19 cellular contexts compared by ENCODE assay signal in genomic region chr1:22257286-22258275, GRCh38.
DNase-seq lines count a peak whose midpoint lies in the region; ATAC-seq and TF ChIP-seq lines count a peak whose summit lies in the region.
"Had no signal": no experiment of that assay in that cellular context is flagged by ENCODE, and none has a peak within 500 bp of the region (broad histone marks: within the 10 kb centered on the region; RNA-seq: fewer than 3 reads in every experiment).

No MANE protein-coding gene starts in this region.

- H3K4me3 ChIP-seq in left lung = no peak overlapping the region
- H3K4me3 ChIP-seq in upper lobe of left lung = no peak overlapping the region
- H3K4me3 ChIP-seq: HAP-1, left ventricle myocardium inferior, vagina had no signal

- H3K36me3 ChIP-seq in left lung (no peaks in the 10 kb centered on the region), upper lobe of left lung (no peaks in the 10 kb centered on the region)
- H3K36me3 ChIP-seq: HAP-1, left ventricle myocardium inferior, vagina had no signal

- TF ChIP-seq EP300 in upper lobe of left lung (IDR thresholded peaks at IDR 0.05) = peak in 1 of 4 donors; percentile 52

- peak; percentile 30 for ATAC-seq in left lung
- no peak for ATAC-seq in upper lobe of left lung (ENCODE audit: low FRiP score in 2 of 2)
- ATAC-seq in GM19455 (IDR thresholded peaks at IDR 0.05; ENCODE audit: unreplicated experiment) = no peak
- ATAC-seq in GM19397 (IDR thresholded peaks at IDR 0.05; ENCODE audit: unreplicated experiment) = no peak
- ATAC-seq: activated CD8-positive, alpha-beta memory T cell treated with anti-CD3 and anti-CD28 coated beads, Interleukin-2, amount 10 ng/mL, durations not matched to agents 7 days and 5 days; natural killer cell treated with Interleukin-12 subunit alpha and Interleukin-12 subunit beta and Interleukin-15 and Interleukin-18, amount 100 ng/mL, for 72 hours; stimulated activated naive CD8-positive, alpha-beta T cell treated with anti-CD3 and anti-CD28 coated beads, Interleukin-15, Interleukin-2, amounts not matched to agents 100 U/mL and 50 U/mL, for 24 hours had no signal

- DNase-seq in NCI-H345 (lab: John Stamatoyannopoulos, UW) = peak; percentile 23
- no peak for DNase-seq in NCI-H345 treated with DMSO at 0.1 percent for 48 hours (lab: John Stamatoyannopoulos, UW; ENCODE audit: unreplicated experiment)
- peak; percentile 29 for DNase-seq in NCI-H774 (lab: John Stamatoyannopoulos, UW)
- DNase-seq in left lung = peak in 1 of 2 donors; percentile 65
- DNase-seq in upper lobe of left lung = peak in 1 of 2 donors; percentile 58
- no peak for DNase-seq in DMS 273 (lab: John Stamatoyannopoulos, UW; ENCODE audit: unreplicated experiment)
- DNase-seq: activated CD4-positive, alpha-beta T cell treated with anti-CD3 and anti-CD28 coated beads for 1 hour; activated CD8-positive, alpha-beta memory T cell treated with anti-CD3 and anti-CD28 coated beads, Interleukin-2, amount 10 ng/mL, durations not matched to agents 7 days and 5 days; activated effector memory CD4-positive, alpha-beta T cell treated with anti-CD3 and anti-CD28 coated beads, Interleukin-2, amount 50 U/mL, for 16 hours; amygdala; foreskin fibroblast; left ventricle myocardium inferior; stimulated activated CD4-positive, alpha-beta T cell treated with anti-CD3 and anti-CD28 coated beads, Interleukin-12 subunit alpha, Interleukin-12 subunit beta, amount 100 ng/mL, for 4 hours; stimulated activated naive CD8-positive, alpha-beta T cell treated with anti-CD3 and anti-CD28 coated beads, Interleukin-15, Interleukin-2, amounts not matched to agents 100 U/mL and 50 U/mL, for 24 hours had no signal

- H3K27ac ChIP-seq in left lung (peak overlapping the region; percentile 39 to 46), upper lobe of left lung (peak overlapping the region; percentile 54 to 73 (median 68))
- H3K27ac ChIP-seq: left ventricle myocardium inferior, vagina had no signal

- TF ChIP-seq CTCF in left lung (IDR thresholded peaks at IDR 0.05) (no peak), upper lobe of left lung (IDR thresholded peaks at IDR 0.05) (no peak)

- H3K9me3 ChIP-seq in left lung = no peaks in the 10 kb centered on the region
- no peaks in the 10 kb centered on the region for H3K9me3 ChIP-seq in upper lobe of left lung
- H3K9me3 ChIP-seq: HAP-1, left ventricle myocardium inferior, vagina had no signal

- H3K27me3 ChIP-seq in left lung (no peaks in the 10 kb centered on the region), upper lobe of left lung (no peaks in the 10 kb centered on the region)
- H3K27me3 ChIP-seq: vagina had no signal

- no peak for TF ChIP-seq POLR2A in upper lobe of left lung (IDR thresholded peaks at IDR 0.05)

- intact Hi-C loops in left lung (cut with DNase I) = no loop called here

- 42 to 61% methylated on average over 25 to 31 of the region's 32 CpGs for WGBS in upper lobe of left lung, 2 donors

- H3K4me1 ChIP-seq in left lung (peaks cover 28 to 42% of the 10 kb centered on the region in 2 donors), upper lobe of left lung (peaks cover 31 to 73% (median 63%) of the 10 kb centered on the region in 4 donors)
- H3K4me1 ChIP-seq: HAP-1, left ventricle myocardium inferior had no signal

Comparison
In these comparisons a context has a peak if more than half of its experiments do, and no peak if none do; other contexts are left out.
1. DNase-seq: peak in NCI-H345 (single experiment) and NCI-H774 (single experiment); none in NCI-H345 treated with DMSO at 0.1 percent for 48 hours (single experiment) and DMS 273 (single experiment).